10 cellular contexts compared by ENCODE assay signal in genomic region chr14:31270196-31270772, GRCh38.
DNase-seq lines count a peak whose midpoint lies in the region; ATAC-seq and TF ChIP-seq lines count a peak whose summit lies in the region.
"Had no signal": no experiment of that assay in that cellular context is flagged by ENCODE, and none has a peak within 500 bp of the region (broad histone marks: within the 10 kb centered on the region; RNA-seq: fewer than 3 reads in every experiment).

No MANE protein-coding gene starts in this region.

- no TSS peak for BruUV-seq in A673 (replicated peaks; lab: Mats Ljungman, UMichigan)

- H3K4me1 ChIP-seq in A673 (ENCODE audit: insufficient read depth, low read length, poor library complexity, severe bottlenecking): no peaks in the 10 kb centered on the region
- H3K4me1 ChIP-seq in CD8-positive, alpha-beta memory T cell (ENCODE audit: insufficient read depth, low read length): no peaks in the 10 kb centered on the region

- no peaks in the 10 kb centered on the region for H3K27me3 ChIP-seq in A673 (replicated peaks; ENCODE audit: insufficient read depth, low read depth, low read length, poor library complexity)
- H3K27me3 ChIP-seq in CD8-positive, alpha-beta memory T cell (ENCODE audit: insufficient read depth, low read length, poor library complexity, severe bottlenecking): no peaks in the 10 kb centered on the region

- H3K27ac Mint-ChIP-seq in activated T-helper 17 cell treated with anti-CD3 and anti-CD28 coated beads, Interleukin-2, amount 50 U/mL, for 72 hours: no peak overlapping the region
- no peak overlapping the region for H3K27ac Mint-ChIP-seq in CD8-positive, alpha-beta memory T cell
- H3K27ac Mint-ChIP-seq: naive thymus-derived CD4-positive, alpha-beta T cell had no signal

- in situ Hi-C loops in SK-MEL-5 (cut with HindIII; ENCODE audit: low pct_unique_long_range_greater_than_20kb, low sequenced_read_pairs): no loop called here

- H3K9me3 Mint-ChIP-seq in activated T-helper 17 cell treated with anti-CD3 and anti-CD28 coated beads, Interleukin-2, amount 50 U/mL, for 72 hours: peaks cover 3% of the 10 kb centered on the region
- H3K9me3 Mint-ChIP-seq in CD8-positive, alpha-beta memory T cell: peaks cover 0 to 3% (median 0%) of the 10 kb centered on the region in 5 donors

- POLR2A ChIA-PET in A673 (lab: Charles Lee; ENCODE audit: low non-redundant PET): interaction anchor here (0.5 kb wide), 1 partner anchor 42 kb away, joined by 3 read pairs; no protein-coding TSS in a partner anchor
- POLR2A ChIA-PET in CD8-positive, alpha-beta memory T cell (lab: Charles Lee): no interaction called here

- CTCF ChIA-PET in A673 (lab: Charles Lee): no interaction called here
- CTCF ChIA-PET in CD8-positive, alpha-beta memory T cell (lab: Charles Lee): no interaction called here

- no peak overlapping the region for H3K27ac ChIP-seq in A673 (ENCODE audit: low read depth, low read length, poor library complexity, severe bottlenecking)
- H3K27ac ChIP-seq in CD8-positive, alpha-beta memory T cell (ENCODE audit: low read depth, low read length): no peak overlapping the region

- H3K4me3 ChIP-seq in A673 (ENCODE audit: low read depth, low read length, poor library complexity, severe bottlenecking) (no peak overlapping the region), fibroblast of villous mesenchyme (ENCODE audit: low read depth, low read length) (no peak overlapping the region)
- no peak overlapping the region for H3K4me3 ChIP-seq in CD8-positive, alpha-beta memory T cell (ENCODE audit: low read length)

- intact Hi-C loops in A673 (cut with micrococcal nuclease; ENCODE audit: unreplicated experiment): no loop called here

- DNase-seq in A673 (ENCODE audit: low spot score): peak; percentile 25
- DNase-seq in SK-MEL-5 (ENCODE audit: low read depth, low spot score): peak; percentile 57
- DNase-seq in fibroblast of villous mesenchyme (ENCODE audit: low read depth): no peak
- DNase-seq in CD8-positive, alpha-beta memory T cell: no peak
- no peak for DNase-seq in OCI-M2 (lab: John Stamatoyannopoulos, UW; ENCODE audit: unreplicated experiment)
- DNase-seq: NCI-H187 treated with DMSO at 0.1 percent for 48 hours had no signal

- peak; percentile 54 for TF ChIP-seq CTCF in A673 (conservative IDR thresholded peaks at IDR 0.05; ENCODE audit: low read depth, low read length)
- TF ChIP-seq CTCF in GM12872 (IDR thresholded peaks at IDR 0.05; ENCODE audit: insufficient read depth, low read depth, low read length): peak; percentile 57
- peak; percentile 11 for TF ChIP-seq CTCF in fibroblast of villous mesenchyme (IDR thresholded peaks at IDR 0.05; ENCODE audit: insufficient read depth, low read depth, low read length)

- no peaks in the 10 kb centered on the region for H3K27me3 Mint-ChIP-seq in activated T-helper 17 cell treated with anti-CD3 and anti-CD28 coated beads, Interleukin-2, amount 50 U/mL, for 72 hours
- peaks cover 0 to 3% of the 10 kb centered on the region in 2 donors for H3K27me3 Mint-ChIP-seq in CD8-positive, alpha-beta memory T cell
- H3K27me3 Mint-ChIP-seq: naive thymus-derived CD4-positive, alpha-beta T cell had no signal

- H3K36me3 Mint-ChIP-seq in activated T-helper 17 cell treated with anti-CD3 and anti-CD28 coated beads, Interleukin-2, amount 50 U/mL, for 72 hours (ENCODE audit: low read depth): no peaks in the 10 kb centered on the region
- peaks cover 0 to 5% (median 5%) of the 10 kb centered on the region in 3 donors for H3K36me3 Mint-ChIP-seq in CD8-positive, alpha-beta memory T cell

- no peaks in the 10 kb centered on the region for H3K9me3 ChIP-seq in A673 (ENCODE audit: low read depth, low read length, poor library complexity, severe bottlenecking)
- H3K9me3 ChIP-seq in CD8-positive, alpha-beta memory T cell (ENCODE audit: low read length): no peaks in the 10 kb centered on the region

- H3K4me1 Mint-ChIP-seq in activated T-helper 17 cell treated with anti-CD3 and anti-CD28 coated beads, Interleukin-2, amount 50 U/mL, for 72 hours: peaks cover 6% of the 10 kb centered on the region
- H3K4me1 Mint-ChIP-seq in CD8-positive, alpha-beta memory T cell: peaks cover 1 to 14% (median 4%) of the 10 kb centered on the region in 3 donors

- no peak for ATAC-seq in HG03342 (IDR thresholded peaks at IDR 0.05; ENCODE audit: unreplicated experiment)
- no peak for ATAC-seq in activated T-helper 17 cell treated with anti-CD3 and anti-CD28 coated beads, Interleukin-2, amount 50 U/mL, for 72 hours (replicated peaks)
- ATAC-seq: naive thymus-derived CD4-positive, alpha-beta T cell had no signal

- no peak overlapping the region for H3K4me3 Mint-ChIP-seq in activated T-helper 17 cell treated with anti-CD3 and anti-CD28 coated beads, Interleukin-2, amount 50 U/mL, for 72 hours
- H3K4me3 Mint-ChIP-seq in CD8-positive, alpha-beta memory T cell: no peak overlapping the region
- H3K4me3 Mint-ChIP-seq: naive thymus-derived CD4-positive, alpha-beta T cell had no signal

- H3K36me3 ChIP-seq in A673 (ENCODE audit: insufficient read depth, low read length, poor library complexity, severe bottlenecking): no peaks in the 10 kb centered on the region
- H3K36me3 ChIP-seq in CD8-positive, alpha-beta memory T cell (ENCODE audit: insufficient read depth, low read length): no peaks in the 10 kb centered on the region

Comparison
In these comparisons a context has a peak if more than half of its experiments do, and no peak if none do; other contexts are left out.
1. DNase-seq: peak in A673 (single experiment) and SK-MEL-5 (single experiment); none in fibroblast of villous mesenchyme (single experiment), CD8-positive, alpha-beta memory T cell (0 of 5) and OCI-M2 (single experiment).
2. Peak in every context shown above with its lines, with median percentiles within 50 percentile points of each other: CTCF ChIP-seq.